8 cellular contexts compared by ENCODE assay signal in genomic region chrX:11787564-11787963, GRCh38. TPM values are rescaled to one million over a fixed set of nuclear protein-coding genes. Genes with fewer than 3 reads are reported as not detected.
DNase-seq lines count a peak whose midpoint lies in the region; TF ChIP-seq lines count a peak whose summit lies in the region.

No MANE protein-coding gene starts in this region.

- H3K27me3 ChIP-seq in fibroblast of lung (ENCODE audit: control insufficient read depth, insufficient read depth, low read length) (no peaks in the 10 kb centered on the region), neural progenitor cell (no peaks in the 10 kb centered on the region)

- H3K36me3 ChIP-seq in fibroblast of lung (ENCODE audit: control insufficient read depth, insufficient read depth, low read length) (no peaks in the 10 kb centered on the region), neural progenitor cell (no peaks in the 10 kb centered on the region)

- H3K9me3 ChIP-seq in fibroblast of lung (ENCODE audit: control insufficient read depth, insufficient read depth, low read depth, low read length) (no peaks in the 10 kb centered on the region), neural progenitor cell (ENCODE audit: low read depth) (no peaks in the 10 kb centered on the region)

- TF ChIP-seq CTCF in fibroblast of lung (conservative IDR thresholded peaks at IDR 0.05 in 1 of 2, IDR thresholded peaks at IDR 0.05 in 1 of 2; ENCODE audit: low read depth in 1 of 2, low read length in 2 of 2) (peak; percentile 42 to 66), neural progenitor cell (IDR thresholded peaks at IDR 0.05) (peak; percentile 64)

- H3K4me2 ChIP-seq in fibroblast of lung (ENCODE audit: extremely low read depth, insufficient read depth, low read length) (no peak overlapping the region), neural progenitor cell (no peak overlapping the region)

- H3F3A ChIP-seq in neural progenitor cell (ENCODE audit: low read depth) = no peaks in the 10 kb centered on the region

- H3K9me3 Mint-ChIP-seq in neural progenitor cell = no peaks in the 10 kb centered on the region

- H3K4me1 ChIP-seq in fibroblast of lung (ENCODE audit: control insufficient read depth, extremely low read depth, insufficient read depth, low read length) = no peaks in the 10 kb centered on the region
- no peaks in the 10 kb centered on the region for H3K4me1 ChIP-seq in neural progenitor cell

- peaks cover 2% of the 10 kb centered on the region for H3K27me3 Mint-ChIP-seq in neural progenitor cell (ENCODE audit: insufficient read depth, low read depth)

- H3K4me3 Mint-ChIP-seq in neural progenitor cell = no peak overlapping the region

- no peaks in the 10 kb centered on the region for H3K4me1 Mint-ChIP-seq in neural progenitor cell

- peak overlapping the region in 2 of 4 experiments; percentile 27 to 56 for H3K4me3 ChIP-seq in fibroblast of lung (replicated peaks in 1 of 4; ENCODE audit: control extremely low read depth in 1 of 4, insufficient read depth in 1 of 4, low read depth in 3 of 4, low read length in 4 of 4)
- H3K4me3 ChIP-seq in neural progenitor cell = no peak overlapping the region

- H4K20me1 ChIP-seq in fibroblast of lung (ENCODE audit: control insufficient read depth, extremely low read depth, insufficient read depth, low read length) (no peaks in the 10 kb centered on the region), neural progenitor cell (ENCODE audit: low read depth) (no peaks in the 10 kb centered on the region)

- H3K9ac ChIP-seq in fibroblast of lung (ENCODE audit: insufficient read depth, low read length) (no peak overlapping the region), neural progenitor cell (no peak overlapping the region)

- no peaks in the 10 kb centered on the region for H3K36me3 Mint-ChIP-seq in neural progenitor cell

- H3K27ac ChIP-seq in fibroblast of lung (ENCODE audit: insufficient read depth, low read length) (no peak overlapping the region), neural progenitor cell (no peak overlapping the region)

- H2AFZ ChIP-seq in fibroblast of lung (ENCODE audit: low read length) = no peak overlapping the region
- no peak overlapping the region for H2AFZ ChIP-seq in neural progenitor cell (replicated peaks)

- peak; percentile 65 for DNase-seq in D341Med (ENCODE audit: low spot score)
- DNase-seq in LHCN-M2 (ENCODE audit: low read depth) = peak; percentile 76
- DNase-seq in activated T-cell treated with anti-CD3 and anti-CD28 coated beads for 24 hours (ENCODE audit: low read depth) = peak; percentile 68
- DNase-seq in fibroblast of lung (ENCODE audit: low read depth in 2 of 2) = peak; percentile 38 to 50
- DNase-seq in neural progenitor cell (ENCODE audit: low spot score) = peak; percentile 86
- DNase-seq in stimulated activated naive CD4-positive, alpha-beta T cell treated with Interleukin-2 at 50 U/mL for 16 hours (lab: John Stamatoyannopoulos, UW) = peak; percentile 53
- DNase-seq in DMS79 (lab: John Stamatoyannopoulos, UW) = no peak
- no peak for DNase-seq in SIG-M5 (lab: John Stamatoyannopoulos, UW)

- no peak overlapping the region for H3K27ac Mint-ChIP-seq in neural progenitor cell

- H3K79me2 ChIP-seq in fibroblast of lung (ENCODE audit: control insufficient read depth, insufficient read depth, low read length) (no peaks in the 10 kb centered on the region), neural progenitor cell (ENCODE audit: low read depth) (no peaks in the 10 kb centered on the region)

RNA-seq across cellular contexts. Expression of gene MSL3, which starts 29.5 kb away (rescaled TPM):
- 21.9 and 27.7 TPM in 2 replicates for total RNA-seq in LHCN-M2 (2014; rRNA removed)
- polyA plus RNA-seq in LHCN-M2 (2012) = 15.4 TPM
- 14.4 and 16.8 TPM in 2 replicates for total RNA-seq in fibroblast of lung
- 24.6 and 27.9 TPM in 2 replicates for polyA plus RNA-seq in fibroblast of lung
- polyA plus RNA-seq in fibroblast of lung (2012) = 16.1 and 18.1 TPM in 2 replicates
- 8.7 and 20.8 TPM in 2 replicates for polyA minus RNA-seq in fibroblast of lung (ENCODE audit: low replicate concordance)
- total RNA-seq in neural progenitor cell (ENCODE audit: low replicate concordance) = 21.9 and 33.2 TPM in 2 replicates

Comparison
In these comparisons a context has a peak if more than half of its experiments do, and no peak if none do; other contexts are left out.
1. DNase-seq: peak in D341Med (single experiment), LHCN-M2 (single experiment), activated T-cell treated with anti-CD3 and anti-CD28 coated beads for 24 hours (single experiment), fibroblast of lung (2 of 2), neural progenitor cell (single experiment) and stimulated activated naive CD4-positive, alpha-beta T cell treated with Interleukin-2 at 50 U/mL for 16 hours (single experiment); none in DMS79 (single experiment) and SIG-M5 (single experiment).